In the genomic region with DNA sequence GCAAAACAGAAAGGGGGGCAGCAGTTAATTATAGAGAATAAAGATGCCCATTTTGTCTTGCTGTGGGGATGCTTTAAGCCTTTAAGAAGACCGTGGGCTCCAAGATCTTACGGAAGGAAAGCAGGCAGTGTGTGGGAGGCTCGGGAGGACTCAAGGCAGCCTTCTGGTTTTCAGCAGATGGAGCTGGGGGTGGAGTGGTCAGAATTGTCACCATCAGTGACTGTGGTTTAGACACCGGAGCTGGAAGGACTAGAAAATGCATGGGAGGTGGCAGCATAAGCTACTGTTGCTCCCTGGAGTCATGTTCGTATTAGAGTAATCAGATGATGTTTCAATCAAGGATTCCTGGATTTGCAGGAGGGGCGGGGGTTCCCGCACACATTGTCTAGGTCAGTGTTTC, we compare ENCODE assay signal across 15 cellular contexts. TPM values are rescaled to one million over a fixed set of nuclear protein-coding genes. Genes with fewer than 3 reads are reported as not detected.
A peak's percentile ranks its signal among the peaks of the same experiment; 100 is the strongest.
DNase-seq lines count a peak whose midpoint lies in the region; ATAC-seq and TF ChIP-seq lines count a peak whose summit lies in the region.
"Had no signal": no experiment of that assay in that cellular context is flagged by ENCODE, and none has a peak within 500 bp of the region (broad histone marks: within the 10 kb centered on the region; RNA-seq: fewer than 3 reads in every experiment).

No MANE protein-coding gene starts in this region.

- H3K27ac ChIP-seq in dorsolateral prefrontal cortex (peak overlapping the region in 42 of 59 donors; percentile 6 to 82 (median 58)), prostate gland (no peak overlapping the region), heart left ventricle (no peak overlapping the region)

- no peaks in the 10 kb centered on the region for H3K4me1 ChIP-seq in prostate gland (replicated peaks)
- no peaks in the 10 kb centered on the region for H3K4me1 ChIP-seq in heart left ventricle
- H3K4me1 ChIP-seq: HAP-1 had no signal

- H3K27me3 Mint-ChIP-seq in progenitor cell of endocrine pancreas, result peaks cover 27% of the 10 kb centered on the region

- no peak overlapping the region for H3K27ac Mint-ChIP-seq in progenitor cell of endocrine pancreas
- H3K27ac Mint-ChIP-seq: B cell; CD4-positive, alpha-beta T cell; HFFc6 had no signal

- TF ChIP-seq CTCF in dorsolateral prefrontal cortex (IDR thresholded peaks at IDR 0.05 in 54 of 56, conservative IDR thresholded peaks at IDR 0.05 in 2 of 56; ENCODE audit: low read depth in 1 of 56, partially characterized antibody in 56 of 56) (no peak), prostate gland (IDR thresholded peaks at IDR 0.05) (no peak), progenitor cell of endocrine pancreas (IDR thresholded peaks at IDR 0.05; ENCODE audit: unreplicated experiment) (no peak), heart left ventricle (IDR thresholded peaks at IDR 0.05) (no peak)

- no peaks in the 10 kb centered on the region for H3K4me1 Mint-ChIP-seq in progenitor cell of endocrine pancreas (ENCODE audit: low read depth)
- H3K4me1 Mint-ChIP-seq: B cell had no signal

- H3K27me3 ChIP-seq in dorsolateral prefrontal cortex (peaks cover 0 to 44% (median 6%) of the 10 kb centered on the region in 45 donors), prostate gland (replicated peaks; ENCODE audit: insufficient read depth) (peaks cover 9% of the 10 kb centered on the region), heart left ventricle (peaks cover 0 to 45% (median 6%) of the 10 kb centered on the region in 9 donors)

- ATAC-seq in HG03108 (IDR thresholded peaks at IDR 0.05; ENCODE audit: unreplicated experiment) (no peak), heart left ventricle (no peak)
- ATAC-seq: GM12878 had no signal

- H3K9me3 Mint-ChIP-seq in progenitor cell of endocrine pancreas (ENCODE audit: low read depth), result no peaks in the 10 kb centered on the region
- H3K9me3 Mint-ChIP-seq: CD4-positive, alpha-beta T cell had no signal

- intact Hi-C loops in dorsolateral prefrontal cortex (cut with DNase I) (no loop called here), posterior cingulate gyrus (cut with DNase I) (no loop called here), prostate gland (cut with DNase I) (no loop called here), heart left ventricle (cut with DNase I) (no loop called here)

- no peak overlapping the region for H3K4me3 Mint-ChIP-seq in progenitor cell of endocrine pancreas (ENCODE audit: low read depth)
- H3K4me3 Mint-ChIP-seq: B cell; CD4-positive, alpha-beta T cell; HFFc6 had no signal

- no peaks in the 10 kb centered on the region for H3K36me3 Mint-ChIP-seq in progenitor cell of endocrine pancreas (ENCODE audit: insufficient read depth)

- H3K9me3 ChIP-seq in prostate gland, result no peaks in the 10 kb centered on the region
- H3K9me3 ChIP-seq in heart left ventricle, result no peaks in the 10 kb centered on the region
- H3K9me3 ChIP-seq: HAP-1 had no signal

- H3K4me3 ChIP-seq in dorsolateral prefrontal cortex (peak overlapping the region in 49 of 59 donors; percentile 10 to 69 (median 51)), prostate gland (no peak overlapping the region), heart left ventricle (no peak overlapping the region)
- H3K4me3 ChIP-seq: GM12878, HAP-1 had no signal

- H3K36me3 ChIP-seq in prostate gland (no peaks in the 10 kb centered on the region), heart left ventricle (no peaks in the 10 kb centered on the region)
- H3K36me3 ChIP-seq: HAP-1 had no signal

- TF ChIP-seq POLR2A in prostate gland (IDR thresholded peaks at IDR 0.05) (no peak), heart left ventricle (IDR thresholded peaks at IDR 0.05) (no peak)

- DNase-seq in NCI-H82 (lab: John Stamatoyannopoulos, UW), result peak; percentile 71
- DNase-seq in dorsolateral prefrontal cortex, result peak in 7 of 10 donors; percentile 32 to 78 (median 66)
- DNase-seq in posterior cingulate gyrus, result peak in 8 of 10 donors; percentile 28 to 92 (median 57)
- no peak for DNase-seq in prostate gland (ENCODE audit: low spot score)
- DNase-seq in progenitor cell of endocrine pancreas (ENCODE audit: low spot score, unreplicated experiment), result no peak
- no peak for DNase-seq in heart left ventricle
- DNase-seq: C1 segment of cervical spinal cord; Calu3; CD4-positive, alpha-beta T cell; HFFc6 had no signal

- 90% methylated on average over 7 of the region's 7 CpGs for WGBS in prostate gland
- 74 to 82% (median 77%) methylated on average over 7 of the region's 7 CpGs for WGBS in heart left ventricle, 4 donors

RNA-seq across cellular contexts. Expression of gene PHACTR1, which starts 3.7 kb away (rescaled TPM):
- 100 to 1,000 TPM in 119 of 120 experiments, 10 to 100 TPM in 1; 83.0 to 260 (median 191) TPM for total RNA-seq in dorsolateral prefrontal cortex
- total RNA-seq in prostate gland, result 1 to 10 TPM; 1.3 to 4.3 TPM
- total RNA-seq in progenitor cell of endocrine pancreas, result 8.6 and 8.7 TPM in 2 replicates
- 100 to 1,000 TPM in 4 of 9 donors, 10 to 100 TPM in 5; 64.0 to 238 (median 88.2) TPM for total RNA-seq in heart left ventricle
- polyA plus RNA-seq in heart left ventricle, result 10 to 100 TPM; 21.2 to 21.8 TPM
- total RNA-seq: G401 had no signal

Comparison
In these comparisons a context has a peak if more than half of its experiments do, and no peak if none do; other contexts are left out.
1. DNase-seq: peak in NCI-H82 (single experiment), dorsolateral prefrontal cortex (7 of 10) and posterior cingulate gyrus (8 of 10); none in prostate gland (single experiment), progenitor cell of endocrine pancreas (single experiment) and heart left ventricle (0 of 5).
2. H3K27ac ChIP-seq: peak in dorsolateral prefrontal cortex (42 of 59); none in prostate gland (0 of 2) and heart left ventricle (0 of 12).
3. H3K4me3 ChIP-seq: peak in dorsolateral prefrontal cortex (49 of 59); none in prostate gland (0 of 2) and heart left ventricle (0 of 12).